Comparison of ENCODE assay signal across 11 cellular contexts in genomic region chr16:71929048-71929447, GRCh38. TPM values are rescaled to one million over a fixed set of nuclear protein-coding genes. Genes with fewer than 3 reads are reported as not detected.
DNase-seq lines count a peak whose midpoint lies in the region; ATAC-seq and TF ChIP-seq lines count a peak whose summit lies in the region.
"Had no signal": no experiment of that assay in that cellular context is flagged by ENCODE, and none has a peak within 500 bp of the region (broad histone marks: within the 10 kb centered on the region; RNA-seq: fewer than 3 reads in every experiment).

No MANE protein-coding gene starts in this region.

- H3K9me3 ChIP-seq in ascending aorta (no peaks in the 10 kb centered on the region), left ventricle myocardium inferior (replicated peaks) (no peaks in the 10 kb centered on the region), skeletal muscle satellite cell (replicated peaks; ENCODE audit: low read length) (no peaks in the 10 kb centered on the region)

- H3K27ac ChIP-seq in ascending aorta = peak overlapping the region; percentile 53 to 76
- peak overlapping the region; percentile 83 for H3K27ac ChIP-seq in left ventricle myocardium inferior (replicated peaks)

- DNase-seq in G401 (ENCODE audit: low spot score) = peak; percentile 54
- no peak for DNase-seq in ascending aorta (ENCODE audit: low spot score in 2 of 2)
- DNase-seq in left ventricle myocardium inferior = no peak
- no peak for DNase-seq in activated CD4-positive, alpha-beta T cell treated with anti-CD3 and anti-CD28 coated beads for 1 hour
- DNase-seq: cerebellar nuclear complex; stimulated activated CD4-positive, alpha-beta T cell treated with anti-CD3 and anti-CD28 coated beads, Interleukin-4, amount 100 ng/mL, for 24 hours had no signal

- ATAC-seq in HG03432 (IDR thresholded peaks at IDR 0.05; ENCODE audit: unreplicated experiment) = no peak
- ATAC-seq in HG03045 (IDR thresholded peaks at IDR 0.05; ENCODE audit: unreplicated experiment) = no peak
- ATAC-seq in HG03460 (IDR thresholded peaks at IDR 0.05; ENCODE audit: unreplicated experiment) = no peak
- ATAC-seq: activated CD4-positive, CD25-positive, alpha-beta regulatory T cell treated with anti-CD3 and anti-CD28 coated beads, Interleukin-2, amount 50 U/mL, for 24 hours had no signal

- H3K27me3 ChIP-seq in ascending aorta = no peaks in the 10 kb centered on the region
- no peaks in the 10 kb centered on the region for H3K27me3 ChIP-seq in left ventricle myocardium inferior (ENCODE audit: low read depth)
- no peaks in the 10 kb centered on the region for H3K27me3 ChIP-seq in skeletal muscle satellite cell (ENCODE audit: control insufficient read depth, insufficient read depth, low read length)

- intact Hi-C loops in ascending aorta (cut with DNase I) = loop anchor here (5.0 kb wide), 1 partner anchor 47 kb away; the partner anchor contains the start of gene ZNF821
- intact Hi-C loops in left ventricle myocardium inferior (cut with micrococcal nuclease) = no loop called here

- TF ChIP-seq CTCF in ascending aorta (IDR thresholded peaks at IDR 0.05) = no peak
- no peak for TF ChIP-seq CTCF in left ventricle myocardium inferior (IDR thresholded peaks at IDR 0.05; ENCODE audit: borderline replicate concordance)

- H3K36me3 ChIP-seq in ascending aorta (peaks cover 38 to 47% of the 10 kb centered on the region in 2 donors), left ventricle myocardium inferior (peaks cover 60% of the 10 kb centered on the region), skeletal muscle satellite cell (ENCODE audit: insufficient read depth, low read length) (peaks cover 56% of the 10 kb centered on the region)

- peak overlapping the region; percentile 29 for H3K9ac ChIP-seq in skeletal muscle satellite cell (ENCODE audit: low read depth, low read length)

- H3K4me2 ChIP-seq in skeletal muscle satellite cell (ENCODE audit: low read length) = peak overlapping the region; percentile 39

- in situ Hi-C loops in G401 (cut with HindIII; ENCODE audit: low sequenced_read_pairs) = no loop called here

- H3K4me1 ChIP-seq in ascending aorta (peaks cover 2 to 26% of the 10 kb centered on the region in 2 donors), left ventricle myocardium inferior (peaks cover 79% of the 10 kb centered on the region), skeletal muscle satellite cell (ENCODE audit: control insufficient read depth, insufficient read depth, low read length) (peaks cover 45% of the 10 kb centered on the region)

- H3K4me3 ChIP-seq in ascending aorta (no peak overlapping the region), left ventricle myocardium inferior (no peak overlapping the region), skeletal muscle satellite cell (ENCODE audit: low read length) (peak overlapping the region; percentile 27)

RNA-seq across cellular contexts. Expression of gene IST1, which starts 33.7 kb away (rescaled TPM):
- 162 and 187 TPM in 2 replicates for total RNA-seq in G401 (2014; rRNA removed; shearing (Covaris generic))
- total RNA-seq in ascending aorta = 116 TPM
- total RNA-seq in left ventricle myocardium inferior = 109 TPM
- total RNA-seq in skeletal muscle satellite cell (2012; rRNA removed) = 125 and 156 TPM in 2 replicates

RNA-seq across cellular contexts. Expression of gene ZNF821, which starts 45.1 kb away (rescaled TPM):
- total RNA-seq in G401 (2014; rRNA removed; shearing (Covaris generic)) = 24.7 and 27.7 TPM in 2 replicates
- total RNA-seq in ascending aorta (not detected), left ventricle myocardium inferior (3.0 TPM)
- total RNA-seq in skeletal muscle satellite cell (2012; rRNA removed) = 2.2 and 3.5 TPM in 2 replicates
